In the genomic region with DNA sequence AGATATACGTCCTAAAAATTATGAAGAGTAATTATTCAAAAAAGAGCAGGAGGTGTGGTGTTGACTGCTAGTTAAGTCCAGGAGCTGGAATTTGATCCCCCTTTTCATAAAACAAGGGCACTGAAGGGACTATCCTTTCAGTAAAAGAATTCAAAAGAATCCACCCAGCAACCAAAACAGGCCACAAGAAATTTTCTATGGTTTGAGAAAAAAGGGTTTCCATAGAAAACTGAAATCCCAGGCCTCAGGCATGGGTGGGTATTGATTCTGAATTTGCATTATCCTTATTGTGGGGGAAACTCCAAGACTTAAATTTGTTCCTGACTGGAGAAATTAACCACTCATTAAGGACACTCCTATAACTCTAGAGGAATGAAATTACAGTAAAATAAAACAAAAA, we compare ENCODE assay signal across 5 cellular contexts.
"Had no signal": no experiment of that assay in that cellular context is flagged by ENCODE, and none has a peak within 500 bp of the region (broad histone marks: within the 10 kb centered on the region; RNA-seq: fewer than 3 reads in every experiment).

No MANE protein-coding gene starts in this region.

- H3K27ac ChIP-seq: HL-60 had no signal

- DNase-seq: IMR-90, KBM-7, KG1 had no signal

- H3K4me3 ChIP-seq: K562 had no signal
